8 cellular contexts compared by ENCODE assay signal in the genomic region with DNA sequence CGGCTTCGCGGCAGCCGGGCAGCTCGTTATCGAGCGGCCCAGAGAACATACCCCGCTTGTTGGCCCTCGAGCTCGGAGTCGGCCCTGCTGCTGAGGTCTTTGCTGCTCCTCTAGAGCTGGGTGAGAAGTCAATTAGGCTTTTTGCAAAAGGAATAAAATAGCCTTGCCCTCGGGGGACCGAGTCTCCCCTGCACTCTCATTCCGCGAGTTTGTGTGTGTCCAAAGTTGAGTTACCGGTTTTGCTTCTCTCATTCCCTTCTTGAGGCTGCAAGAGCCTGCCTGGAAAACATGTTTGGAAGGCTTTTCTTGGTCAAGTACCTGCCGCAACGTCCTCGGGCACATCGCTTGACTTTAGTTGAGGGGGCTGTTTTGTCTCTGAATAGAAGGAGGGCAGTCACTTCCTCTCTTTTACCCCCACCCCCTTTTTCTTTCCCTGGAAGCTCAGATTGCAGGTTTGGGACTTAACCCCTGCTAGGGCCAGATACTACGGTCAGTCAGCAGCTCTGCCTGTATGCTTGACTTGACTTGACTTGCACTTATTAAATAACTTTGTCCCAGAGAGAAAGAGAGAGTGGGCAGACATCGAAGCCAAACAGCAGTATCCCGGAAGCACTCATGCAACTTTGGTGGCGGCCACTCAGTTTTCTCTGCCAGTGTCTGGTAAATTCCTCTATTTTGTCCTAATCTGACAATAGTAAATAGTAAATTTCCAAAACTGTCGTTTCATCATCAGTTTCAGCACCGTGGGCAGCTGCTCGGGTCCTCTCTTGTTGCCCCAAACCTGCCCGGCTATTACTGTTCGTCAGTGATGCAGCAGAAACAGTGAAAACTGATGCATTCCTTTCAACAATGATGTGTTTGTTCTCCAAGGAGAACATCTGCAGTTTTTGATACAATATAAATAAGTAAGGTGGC. TPM values are rescaled to one million over a fixed set of nuclear protein-coding genes. Genes with fewer than 3 reads are reported as not detected.
DNase-seq lines count a peak whose midpoint lies in the region; ATAC-seq, FAIRE-seq and TF ChIP-seq lines count a peak whose summit lies in the region.

No MANE protein-coding gene starts in this region.

- peaks cover 4% of the 10 kb centered on the region for H3K4me1 ChIP-seq in right cardiac atrium (ENCODE audit: control insufficient read depth, insufficient read depth, low read length)

- CTCF ChIA-PET in AG04450 (lab: Charles Lee), result interaction anchor here (0.6 to 2.2 kb wide), 6 partner anchors 11 to 693 kb away, joined by 3 to 13 read pairs (median 5); no protein-coding TSS in a partner anchor

- peak; percentile 29 for ATAC-seq in GM18502 (IDR thresholded peaks at IDR 0.05; ENCODE audit: poor library complexity, unreplicated experiment)
- ATAC-seq in HG02973 (IDR thresholded peaks at IDR 0.05; ENCODE audit: unreplicated experiment), result peak; percentile 20
- ATAC-seq in right cardiac atrium, result peak; percentile 15 to 42

- H3K4me3 ChIP-seq in AG04450 (ENCODE audit: low read depth, low read length) (peak overlapping the region; percentile 86), right cardiac atrium (ENCODE audit: low read length) (peak overlapping the region; percentile 84)

- no peaks in the 10 kb centered on the region for H3K27me3 ChIP-seq in AG04450 (ENCODE audit: control insufficient read depth, insufficient read depth, low read length)
- no peaks in the 10 kb centered on the region for H3K27me3 ChIP-seq in right cardiac atrium (ENCODE audit: control insufficient read depth, insufficient read depth)

- POLR2A ChIA-PET in AG04450 (lab: Yijun Ruan, JAX), result interaction anchor here (1.2 kb wide), 1 partner anchor 36 kb away, joined by 3 read pairs; no protein-coding TSS in a partner anchor

- H3K9me3 ChIP-seq in AG04450 (ENCODE audit: control insufficient read depth, insufficient read depth, low read length) (no peaks in the 10 kb centered on the region), right cardiac atrium (ENCODE audit: control insufficient read depth, low read length) (no peaks in the 10 kb centered on the region)

- under 1% methylated on average over 29 of the region's 29 CpGs for WGBS in right cardiac atrium

- intact Hi-C loops in right cardiac atrium (cut with DNase I) (no loop called here), posterior cingulate gyrus (cut with DNase I) (loop anchor here (5.0 to 10.0 kb wide), 2 partner anchors 61 to 91 kb away; partner anchors contain the start of gene COMMD2)

- DNase-seq in AG04450 (ENCODE audit: low read depth, low spot score), result no peak
- peak; percentile 29 for DNase-seq in NCI-H774 (lab: John Stamatoyannopoulos, UW)
- peak; percentile 19 to 53 (median 46) for DNase-seq in right cardiac atrium
- peak in 6 of 10 donors; percentile 7 to 81 (median 32) for DNase-seq in posterior cingulate gyrus
- DNase-seq in D721Med (ENCODE audit: insufficient read length, low spot score), result no peak

- FAIRE-seq in D721Med (lab: Jason Lieb, UNC), result no peak

- peak overlapping the region; percentile 97 for H3K27ac ChIP-seq in AG04450 (ENCODE audit: low read depth, low read length)
- H3K27ac ChIP-seq in angular gyrus (ENCODE audit: low read depth, low read length), result peak overlapping the region; percentile 98
- H3K27ac ChIP-seq in right cardiac atrium (ENCODE audit: low read length), result peak overlapping the region; percentile 96

- TF ChIP-seq CTCF in AG04450 (IDR thresholded peaks at IDR 0.05; ENCODE audit: low read depth, low read length) (no peak), D721Med (IDR thresholded peaks at IDR 0.05; ENCODE audit: insufficient read depth, missing control alignments) (no peak)

RNA-seq across cellular contexts. Expression of gene RNF13, which starts 0.6 kb away (rescaled TPM):
- polyA plus RNA-seq in AG04450 (2011; rRNA removed) (31.4 and 46.3 TPM in 2 replicates), right cardiac atrium (36.6 TPM)
- 39.0 and 46.6 TPM in 2 replicates for polyA minus RNA-seq in AG04450 (2011; rRNA and poly(A)+ RNA removed)
- total RNA-seq in right cardiac atrium, result 10 to 100 TPM; 54.8 to 65.7 (median 63.6) TPM

RNA-seq across cellular contexts. Expression of gene ANKUB1, which starts 21.3 kb away (rescaled TPM):
- polyA plus RNA-seq in AG04450 (2011; rRNA removed) (not detected in 2 replicates), right cardiac atrium (not detected)
- not detected in 2 replicates for polyA minus RNA-seq in AG04450 (2011; rRNA and poly(A)+ RNA removed)
- total RNA-seq in right cardiac atrium, result not detected

Comparison
In these comparisons a context has a peak if more than half of its experiments do, and no peak if none do; other contexts are left out.
1. DNase-seq: peak in NCI-H774 (single experiment), right cardiac atrium (3 of 3) and posterior cingulate gyrus (6 of 10); none in AG04450 (single experiment) and D721Med (single experiment).
2. Peak in every context shown above with its lines, with median percentiles within 50 percentile points of each other: H3K27ac ChIP-seq and ATAC-seq.